In genomic region chr13:28138756-28139470, GRCh38 we compare ENCODE assay signal across 8 cellular contexts. TPM values are rescaled to one million over a fixed set of nuclear protein-coding genes. Genes with fewer than 3 reads are reported as not detected.
DNase-seq lines count a peak whose midpoint lies in the region; ATAC-seq and TF ChIP-seq lines count a peak whose summit lies in the region.

No MANE protein-coding gene starts in this region.

- peak overlapping the region; percentile 88 for H2AFZ ChIP-seq in neuron (ENCODE audit: low read depth, low read length)

- no peak for TF ChIP-seq POLR2A in stomach (IDR thresholded peaks at IDR 0.05)

- ATAC-seq in GM21360 (IDR thresholded peaks at IDR 0.05; ENCODE audit: unreplicated experiment), result peak; percentile 44
- ATAC-seq in foreskin keratinocyte, result peak; percentile 75

- TF ChIP-seq EP300 in stomach (IDR thresholded peaks at IDR 0.05), result no peak

- intact Hi-C loops in stomach (cut with DNase I; ENCODE audit: low total_unique reads), result no loop called here

- H3K9ac ChIP-seq in HUES48 (ENCODE audit: low read depth, low read length), result peak overlapping the region; percentile 80

- in situ Hi-C loops in Caki2 (cut with HindIII; ENCODE audit: low pct_unique_long_range_greater_than_20kb, low sequenced_read_pairs), result no loop called here

- H3K27me3 ChIP-seq in HUES48 (ENCODE audit: control insufficient read depth, insufficient read depth, low read length), result no peaks in the 10 kb centered on the region
- no peaks in the 10 kb centered on the region for H3K27me3 ChIP-seq in foreskin keratinocyte
- no peaks in the 10 kb centered on the region for H3K27me3 ChIP-seq in neuron (ENCODE audit: insufficient read depth, low read length)
- H3K27me3 ChIP-seq in stomach, result no peaks in the 10 kb centered on the region

- TF ChIP-seq CTCF in foreskin keratinocyte (conservative IDR thresholded peaks at IDR 0.05) (no peak), stomach (IDR thresholded peaks at IDR 0.05) (no peak)

- H3K36me3 ChIP-seq in HUES48 (ENCODE audit: control insufficient read depth, insufficient read depth, low read length), result no peaks in the 10 kb centered on the region
- H3K36me3 ChIP-seq in neuron (ENCODE audit: insufficient read depth, low read length), result no peaks in the 10 kb centered on the region
- H3K36me3 ChIP-seq in stomach, result no peaks in the 10 kb centered on the region

- 0 to 1% (median 1%) methylated on average over 7 to 60 of the region's 60 CpGs for WGBS in stomach, 5 donors

- H3K27ac ChIP-seq in HUES48 (ENCODE audit: low read depth, low read length), result peak overlapping the region; percentile 98
- peak overlapping the region; percentile 96 for H3K27ac ChIP-seq in foreskin keratinocyte
- H3K27ac ChIP-seq in stomach, result peak overlapping the region; percentile 96 to 100 (median 99)

- H3K4me1 ChIP-seq in HUES48 (ENCODE audit: control insufficient read depth, insufficient read depth, low read length) (peaks cover 24% of the 10 kb centered on the region), foreskin keratinocyte (peaks cover 23% of the 10 kb centered on the region), neuron (ENCODE audit: insufficient read depth, low read length) (peaks cover 7% of the 10 kb centered on the region), stomach (peaks cover 8 to 57% (median 34%) of the 10 kb centered on the region in 4 donors)

- DNase-seq in Caki2 (ENCODE audit: low read depth) (peak; percentile 83), SIG-M5 treated with dmso at 0.1 percent for 504 hours (lab: John Stamatoyannopoulos, UW; ENCODE audit: unreplicated experiment) (peak; percentile 96), foreskin keratinocyte (peak; percentile 68 to 78), stomach (peak; percentile 77)
- peak; percentile 85 for DNase-seq in activated gamma-delta T cell treated with anti-CD3 and anti-CD28 coated beads, Interleukin-2, amount 50 U/mL, for 16 hours (ENCODE audit: low read depth)

- H3K4me3 ChIP-seq in HUES48 (ENCODE audit: low read depth, low read length), result peak overlapping the region; percentile 91
- peak overlapping the region; percentile 100 for H3K4me3 ChIP-seq in neuron (ENCODE audit: low read length)
- peak overlapping the region; percentile 92 to 99 (median 96) for H3K4me3 ChIP-seq in stomach

- no peaks in the 10 kb centered on the region for H3K9me3 ChIP-seq in HUES48 (ENCODE audit: control insufficient read depth, insufficient read depth, low read length)
- no peaks in the 10 kb centered on the region for H3K9me3 ChIP-seq in neuron (ENCODE audit: low read length)
- no peaks in the 10 kb centered on the region for H3K9me3 ChIP-seq in stomach

RNA-seq across cellular contexts. Expression of gene PAN3, which starts 0.6 kb away (rescaled TPM):
- 5.7 and 11.6 TPM in 2 replicates for total RNA-seq in Caki2 (2014; rRNA removed; shearing (Covaris generic); ENCODE audit: low replicate concordance)
- total RNA-seq in foreskin keratinocyte (16.5 and 16.9 TPM in 2 replicates), stomach (10 to 100 TPM; 20.9 to 68.1 (median 36.8) TPM)
- polyA plus RNA-seq in foreskin keratinocyte (3.9 and 4.6 TPM in 2 replicates), stomach (10 to 100 TPM in 1 of 3 donors, 1 to 10 TPM in 2; 3.9 to 11.7 (median 5.8) TPM)

RNA-seq across cellular contexts. Expression of gene FLT3, which starts 38.5 kb away (rescaled TPM):
- 0.06 and 0.07 TPM in 2 replicates for total RNA-seq in Caki2 (2014; rRNA removed; shearing (Covaris generic); ENCODE audit: low replicate concordance)
- total RNA-seq in foreskin keratinocyte (not detected in 2 replicates), stomach (1 to 10 TPM in 3 of 5 donors, not detected in 2; 1.2 to 3.5 (median 1.6) TPM)
- polyA plus RNA-seq in foreskin keratinocyte (not detected in 2 replicates), stomach (under 1 TPM in 2 of 3 donors, not detected in 1; 0.18 to 0.46 TPM)

Comparison
In these comparisons a context has a peak if more than half of its experiments do, and no peak if none do; other contexts are left out.
1. Peak in every context shown above with its lines: DNase-seq, ATAC-seq, H3K4me3 ChIP-seq and H3K27ac ChIP-seq.